Comparison of ENCODE assay signal across 27 cellular contexts in the genomic region with DNA sequence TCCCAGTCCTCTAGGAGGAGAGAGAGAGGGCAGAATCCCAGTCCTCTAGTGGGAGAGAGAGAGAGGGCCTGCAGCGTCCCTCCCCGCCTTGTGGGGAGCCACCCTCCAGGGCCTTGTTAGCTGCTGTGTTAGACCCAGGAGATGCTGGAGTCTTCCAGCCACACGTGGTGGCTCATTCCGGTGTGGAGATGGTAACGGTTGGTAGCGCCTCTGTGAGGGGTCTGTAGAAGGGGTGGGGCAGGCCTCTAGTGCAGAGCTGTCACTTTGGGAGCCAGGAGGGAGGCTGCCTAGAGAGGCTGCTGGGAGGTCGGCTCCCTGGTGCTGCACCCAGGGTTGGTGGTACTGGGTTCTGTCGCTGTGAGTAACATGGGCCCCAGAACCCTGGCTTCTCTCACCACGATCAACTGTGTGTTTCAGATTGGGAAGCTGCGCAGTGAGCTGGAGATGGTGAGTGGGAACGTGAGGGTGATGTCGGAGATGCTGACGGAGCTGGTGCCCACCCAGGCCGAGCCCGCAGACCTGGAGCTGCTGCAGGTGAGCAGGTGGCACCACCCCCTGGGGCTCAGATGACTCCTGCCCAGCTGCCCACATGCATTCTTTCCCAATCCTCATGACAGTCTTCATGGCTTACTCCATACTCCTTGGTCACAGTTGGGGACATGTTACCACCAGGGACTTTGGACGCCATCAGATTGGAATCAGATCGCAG.
"Had no signal": no experiment of that assay in that cellular context is flagged by ENCODE, and none has a peak within 500 bp of the region (broad histone marks: within the 10 kb centered on the region; RNA-seq: fewer than 3 reads in every experiment).

No MANE protein-coding gene starts in this region.

- H3K27ac ChIP-seq: esophagus muscularis mucosa, thyroid gland, VCaP had no signal

- ATAC-seq: activated CD4-positive, CD25-positive, alpha-beta regulatory T cell treated with anti-CD3 and anti-CD28 coated beads, Interleukin-2, amount 50 U/mL, for 24 hours; activated naive CD8-positive, alpha-beta T cell treated with anti-CD3 and anti-CD28 coated beads, Interleukin-2, amount 50 U/mL, for 24 hours; body of pancreas; stimulated activated naive CD8-positive, alpha-beta T cell treated with anti-CD3 and anti-CD28 coated beads, Interleukin-15, Interleukin-2, amounts not matched to agents 100 U/mL and 50 U/mL, for 24 hours; upper lobe of right lung had no signal

- H3K27ac Mint-ChIP-seq: activated CD4-positive, alpha-beta memory T cell treated with anti-CD3 and anti-CD28 coated beads, Interleukin-2, amount 10 ng/mL, durations not matched to agents 7 days and 5 days; activated CD4-positive, alpha-beta T cell treated with anti-CD3 and anti-CD28 coated beads, Interleukin-2, amount 10 ng/mL, durations not matched to agents 24 days and 14 days; activated naive CD8-positive, alpha-beta T cell treated with anti-CD3 and anti-CD28 coated beads, Interleukin-2, amount 50 U/mL, for 24 hours; progenitor cell of endocrine pancreas; T-helper 2 cell treated with Interferon-gamma antibody and Interleukin-4, amounts not matched to agents 5 μg/mL and 100 μg/mL, for 36 hours had no signal

- H3K4me3 Mint-ChIP-seq: activated CD4-positive, alpha-beta memory T cell treated with anti-CD3 and anti-CD28 coated beads, Interleukin-2, amount 10 ng/mL, durations not matched to agents 7 days and 5 days; activated CD4-positive, alpha-beta T cell treated with anti-CD3 and anti-CD28 coated beads, Interleukin-2, amount 10 ng/mL, durations not matched to agents 24 days and 14 days; activated naive CD8-positive, alpha-beta T cell treated with anti-CD3 and anti-CD28 coated beads, Interleukin-2, amount 50 U/mL, for 24 hours; neural crest cell; T-helper 2 cell treated with Interferon-gamma antibody and Interleukin-4, amounts not matched to agents 5 μg/mL and 100 μg/mL, for 36 hours had no signal

- DNase-seq: activated CD4-positive, alpha-beta memory T cell treated with anti-CD3 and anti-CD28 coated beads, Interleukin-2, amount 10 ng/mL, durations not matched to agents 7 days and 5 days; activated CD4-positive, alpha-beta T cell treated with anti-CD3 and anti-CD28 coated beads, Interleukin-2, amount 10 ng/mL, durations not matched to agents 24 days and 14 days; activated gamma-delta T cell; activated naive CD4-positive, alpha-beta T cell treated with anti-CD3 and anti-CD28 coated beads, Interleukin-2, amount 50 U/mL, for 16 hours; activated naive CD8-positive, alpha-beta T cell treated with anti-CD3 and anti-CD28 coated beads, Interleukin-2, amount 50 U/mL, for 24 hours; activated T-cell treated with anti-CD3 and anti-CD28 coated beads for 4 hours; body of pancreas; caudate nucleus; effector memory CD4-positive, alpha-beta T cell; islet precursor cell; naive B cell; retina; sigmoid colon; stimulated activated CD4-positive, alpha-beta T cell treated with anti-CD3 and anti-CD28 coated beads, Interleukin-2, amount 100 ng/mL, for 48 hours; stimulated activated CD8-positive, alpha-beta memory T cell treated with anti-CD3 and anti-CD28 coated beads, Interleukin-4, amount 100 ng/mL, for 48 hours; stimulated activated naive CD8-positive, alpha-beta T cell treated with anti-CD3 and anti-CD28 coated beads, Interleukin-15, Interleukin-2, amounts not matched to agents 100 U/mL and 50 U/mL, for 24 hours; thyroid gland; upper lobe of right lung had no signal

- H3K9me3 ChIP-seq: body of pancreas, esophagus muscularis mucosa, sigmoid colon, thyroid gland, upper lobe of right lung had no signal

- FAIRE-seq: frontal cortex had no signal

- H3K4me3 ChIP-seq: body of pancreas, esophagus muscularis mucosa, lung, sigmoid colon, smooth muscle cell, thyroid gland, upper lobe of right lung had no signal

- H3K27me3 Mint-ChIP-seq: activated CD4-positive, alpha-beta memory T cell treated with anti-CD3 and anti-CD28 coated beads, Interleukin-2, amount 10 ng/mL, durations not matched to agents 7 days and 5 days; activated CD4-positive, alpha-beta T cell treated with anti-CD3 and anti-CD28 coated beads, Interleukin-2, amount 10 ng/mL, durations not matched to agents 24 days and 14 days; activated naive CD8-positive, alpha-beta T cell treated with anti-CD3 and anti-CD28 coated beads, Interleukin-2, amount 50 U/mL, for 24 hours; naive B cell; progenitor cell of endocrine pancreas had no signal

- H3K27me3 ChIP-seq: body of pancreas, esophagus muscularis mucosa, sigmoid colon, thyroid gland, upper lobe of right lung had no signal

- H3K4me1 Mint-ChIP-seq: neural crest cell had no signal

- H3K9me3 Mint-ChIP-seq: activated CD4-positive, alpha-beta memory T cell treated with anti-CD3 and anti-CD28 coated beads, Interleukin-2, amount 10 ng/mL, durations not matched to agents 7 days and 5 days; activated CD4-positive, alpha-beta T cell treated with anti-CD3 and anti-CD28 coated beads, Interleukin-2, amount 10 ng/mL, durations not matched to agents 24 days and 14 days; activated naive CD8-positive, alpha-beta T cell treated with anti-CD3 and anti-CD28 coated beads, Interleukin-2, amount 50 U/mL, for 24 hours; naive B cell; neural crest cell; T-helper 2 cell treated with Interferon-gamma antibody and Interleukin-4, amounts not matched to agents 5 μg/mL and 100 μg/mL, for 36 hours had no signal
